In the genomic region with DNA sequence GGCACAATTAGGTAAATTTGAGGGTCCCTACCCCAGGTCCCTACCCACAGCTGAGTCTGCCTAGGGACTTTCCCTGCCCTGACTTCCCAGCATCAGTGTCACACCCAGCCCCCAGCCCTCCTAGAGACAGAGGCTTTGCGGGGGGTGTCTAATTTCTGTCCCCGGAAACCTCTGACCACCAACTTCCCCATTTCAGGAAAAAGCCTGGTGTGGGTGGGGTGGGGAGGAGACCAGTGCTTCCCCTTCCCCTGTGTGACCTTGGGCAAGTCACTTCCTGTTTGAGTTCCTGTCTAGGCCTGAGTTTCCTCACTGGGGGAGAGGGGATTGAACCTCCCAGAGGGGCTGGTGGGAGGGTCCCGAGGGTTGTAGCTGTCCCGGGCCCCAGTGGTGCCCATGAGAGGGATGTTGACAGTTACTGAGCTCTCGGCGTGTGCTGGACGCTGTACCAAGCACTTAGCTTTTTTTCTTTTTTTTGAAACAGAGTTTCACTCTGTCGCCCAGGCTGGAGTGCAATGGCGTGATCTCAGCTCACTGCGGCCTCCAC, we compare ENCODE assay signal across 9 cellular contexts. TPM values are rescaled to one million over a fixed set of nuclear protein-coding genes. Genes with fewer than 3 reads are reported as not detected.
DNase-seq lines count a peak whose midpoint lies in the region; ATAC-seq and TF ChIP-seq lines count a peak whose summit lies in the region.
"Had no signal": no experiment of that assay in that cellular context is flagged by ENCODE, and none has a peak within 500 bp of the region (broad histone marks: within the 10 kb centered on the region; RNA-seq: fewer than 3 reads in every experiment).

No MANE protein-coding gene starts in this region.

- no peaks in the 10 kb centered on the region for H3K27me3 ChIP-seq in thyroid gland
- H3K27me3 ChIP-seq: cardiac muscle cell had no signal

- peak overlapping the region; percentile 92 for H3K27ac Mint-ChIP-seq in activated B cell treated with CpG ODN at 0.5 μM for 24 hours

- H3K4me1 Mint-ChIP-seq in activated B cell treated with CpG ODN at 0.5 μM for 24 hours = peaks cover 67% of the 10 kb centered on the region

- TF ChIP-seq CTCF in activated B cell treated with CpG ODN at 0.5 μM for 24 hours (IDR thresholded peaks at IDR 0.05) (no peak), thyroid gland (IDR thresholded peaks at IDR 0.05) (no peak)

- ATAC-seq in activated B cell treated with CpG ODN at 0.5 μM for 24 hours (ENCODE audit: low read depth) (peak; percentile 79), GM21786 (IDR thresholded peaks at IDR 0.05; ENCODE audit: unreplicated experiment) (no peak)

- 87 to 91% methylated on average over 8 to 10 of the region's 10 CpGs for WGBS in thyroid gland, 2 donors

- intact Hi-C loops in activated B cell treated with CpG ODN at 0.5 μM for 24 hours (cut with micrococcal nuclease) (loop anchor here (1.0 to 2.0 kb wide), 3 partner anchors 9 to 70 kb away; partner anchors contain the start of genes OPA3 and RTN2), thyroid gland (cut with DNase I) (no loop called here)

- peak; percentile 73 for DNase-seq in activated CD8-positive, alpha-beta memory T cell treated with anti-CD3 and anti-CD28 coated beads for 24 hours
- no peak for DNase-seq in activated CD8-positive, alpha-beta memory T cell treated with anti-CD3 and anti-CD28 coated beads, Interleukin-2, amount 50 U/mL, for 48 hours
- DNase-seq in activated B cell treated with CpG ODN at 0.5 μM for 24 hours (peak; percentile 62), inferior parietal cortex (ENCODE audit: extremely low spot score) (peak; percentile 24), thyroid gland (no peak), NCI-H1694 (lab: John Stamatoyannopoulos, UW) (no peak), HPDE6-E6E7 (ENCODE audit: extremely low spot score) (no peak)

- H3K9me3 Mint-ChIP-seq in activated B cell treated with CpG ODN at 0.5 μM for 24 hours = no peaks in the 10 kb centered on the region

- no peaks in the 10 kb centered on the region for H3K9me3 ChIP-seq in thyroid gland

- H3K36me3 Mint-ChIP-seq in activated B cell treated with CpG ODN at 0.5 μM for 24 hours (ENCODE audit: low read depth) = peaks cover 49% of the 10 kb centered on the region

- CTCF ChIA-PET in activated B cell treated with CpG ODN at 0.5 μM for 24 hours (lab: Charles Lee) = interaction anchor here (0.7 to 1.6 kb wide), 10 partner anchors 9 to 127 kb away, joined by 3 to 5 read pairs (median 4); no protein-coding TSS in a partner anchor

- H3K4me3 Mint-ChIP-seq in activated B cell treated with CpG ODN at 0.5 μM for 24 hours = peak overlapping the region; percentile 67

- POLR2A ChIA-PET in activated B cell treated with CpG ODN at 0.5 μM for 24 hours (lab: Charles Lee) = interaction anchor here (0.6 to 2.9 kb wide), 12 partner anchors 9 to 259 kb away, joined by 3 to 22 read pairs (median 4); partner anchors contain the start of genes PPM1N, QPCTL and SNRPD2

- H3K4me1 ChIP-seq in thyroid gland = peaks cover 11 to 23% of the 10 kb centered on the region in 2 donors

- H3K27ac ChIP-seq in thyroid gland = peak overlapping the region in 2 of 3 donors; percentile 32 to 41

- no peaks in the 10 kb centered on the region for H3K27me3 Mint-ChIP-seq in activated B cell treated with CpG ODN at 0.5 μM for 24 hours

- TF ChIP-seq POLR2A in thyroid gland (IDR thresholded peaks at IDR 0.05) = no peak

- H3K36me3 ChIP-seq in thyroid gland = peaks cover 9 to 14% of the 10 kb centered on the region in 2 donors

- no peak overlapping the region for H3K4me3 ChIP-seq in thyroid gland (replicated peaks in 1 of 3)
- H3K4me3 ChIP-seq: cardiac muscle cell had no signal

RNA-seq across cellular contexts. Expression of gene VASP, which starts 7.9 kb away (rescaled TPM):
- total RNA-seq in activated B cell treated with CpG ODN at 0.5 μM for 24 hours = 294 and 300 TPM in 2 replicates
- 10 to 100 TPM; 34.3 to 50.8 (median 45.1) TPM for total RNA-seq in thyroid gland

RNA-seq across cellular contexts. Expression of gene PPM1N, which starts 16.9 kb away (rescaled TPM):
- 0.80 and 1.4 TPM in 2 replicates for total RNA-seq in activated B cell treated with CpG ODN at 0.5 μM for 24 hours
- 1 to 10 TPM in 1 of 4 donors, under 1 TPM in 1, not detected in 2; 0.73 to 1.1 TPM for total RNA-seq in thyroid gland

RNA-seq across cellular contexts. Expression of gene RTN2, which starts 18.3 kb away (rescaled TPM):
- total RNA-seq in activated B cell treated with CpG ODN at 0.5 μM for 24 hours = 1.2 and 1.5 TPM in 2 replicates
- 1 to 10 TPM; 1.8 to 7.3 (median 4.6) TPM for total RNA-seq in thyroid gland

RNA-seq across cellular contexts. Expression of gene FOSB, which starts 47.4 kb away (rescaled TPM):
- total RNA-seq in activated B cell treated with CpG ODN at 0.5 μM for 24 hours (16.8 and 20.4 TPM in 2 replicates), thyroid gland (1 to 10 TPM; 1.6 to 3.3 (median 2.4) TPM)

Comparison
In these comparisons a context has a peak if more than half of its experiments do, and no peak if none do; other contexts are left out.
1. DNase-seq: peak in activated CD8-positive, alpha-beta memory T cell treated with anti-CD3 and anti-CD28 coated beads for 24 hours (single experiment), activated B cell treated with CpG ODN at 0.5 μM for 24 hours (single experiment) and inferior parietal cortex (single experiment); none in activated CD8-positive, alpha-beta memory T cell treated with anti-CD3 and anti-CD28 coated beads, Interleukin-2, amount 50 U/mL, for 48 hours (single experiment), thyroid gland (0 of 2), NCI-H1694 (single experiment) and HPDE6-E6E7 (single experiment).